ENCODE assay signal across 33 cellular contexts in genomic region chr9:18989097-18989496, GRCh38. TPM values are rescaled to one million over a fixed set of nuclear protein-coding genes. Genes with fewer than 3 reads are reported as not detected.
"Had no signal": no experiment of that assay in that cellular context is flagged by ENCODE, and none has a peak within 500 bp of the region (broad histone marks: within the 10 kb centered on the region; RNA-seq: fewer than 3 reads in every experiment).

No MANE protein-coding gene starts in this region.

- H3K4me3 ChIP-seq: MG63 had no signal

- DNase-seq: Karpas-422, Kasumi-1, MG63, MM.1S, MV-4-11, NCI-H1048, NCI-H1092, NCI-H1092 treated with DMSO at 0.1 percent for 48 hours, NCI-H1105, NCI-H1105 treated with DMSO at 0.1 percent for 48 hours, NCI-H1417, NCI-H1417 treated with DMSO at 0.1 percent for 48 hours, NCI-H1436, NCI-H1436 treated with DMSO at 0.1 percent for 48 hours, NCI-H146, NCI-H1694, NCI-H1694 treated with DMSO at 0.1 percent for 48 hours, NCI-H187, NCI-H187 treated with DMSO at 0.1 percent for 48 hours, NCI-H1930, NCI-H2029, NCI-H2029 treated with DMSO at 0.1 percent for 48 hours, NCI-H2081, NCI-H2081 treated with DMSO at 0.1 percent for 48 hours, NCI-H2107, NCI-H2227 treated with DMSO at 0.1 percent for 48 hours, NCI-H226, NCI-H446, NCI-H446 treated with DMSO at 0.1 percent for 48 hours, NCI-H510A, NCI-H510A treated with DMSO at 0.1 percent for 48 hours had no signal

- H3K27me3 ChIP-seq: MG63 had no signal

RNA-seq across cellular contexts. Expression of gene SAXO1, which starts 43.9 kb away (rescaled TPM):
- total RNA-seq: MCF 10A, NCI-H460 had no signal
